ENCODE assay signal across 11 cellular contexts in the genomic region with DNA sequence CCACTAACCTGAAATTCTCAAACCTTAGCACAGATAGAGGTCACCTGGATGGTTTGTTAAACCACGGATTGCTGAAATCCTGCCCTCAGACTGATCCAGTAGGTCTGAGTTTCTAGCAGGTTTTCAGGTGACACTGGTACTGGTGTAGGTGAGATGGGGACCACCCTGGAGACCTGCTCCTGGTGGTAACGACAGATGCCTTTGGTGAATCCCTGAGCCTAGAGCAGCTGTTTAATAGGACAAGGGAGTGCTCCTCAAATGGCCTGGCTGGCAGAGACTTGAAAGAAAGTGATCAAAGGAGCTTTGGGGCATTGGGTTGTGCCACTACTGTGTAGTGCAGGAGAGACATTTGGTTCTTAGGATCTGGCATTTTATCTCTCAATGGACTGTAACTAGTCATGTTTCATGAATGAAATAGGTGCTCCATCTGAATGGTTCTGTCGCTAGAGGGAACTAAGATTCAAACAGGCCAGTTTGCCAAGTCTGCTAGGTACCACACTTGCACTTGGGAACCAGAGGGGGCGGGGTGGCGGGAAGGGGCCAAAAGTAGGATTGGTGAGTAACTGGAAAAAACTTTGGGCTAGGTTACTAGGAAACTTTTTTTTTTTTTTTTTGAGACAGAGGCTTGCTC. TPM values are rescaled to one million over a fixed set of nuclear protein-coding genes. Genes with fewer than 3 reads are reported as not detected.
DNase-seq lines count a peak whose midpoint lies in the region; ATAC-seq, FAIRE-seq and TF ChIP-seq lines count a peak whose summit lies in the region.
"Had no signal": no experiment of that assay in that cellular context is flagged by ENCODE, and none has a peak within 500 bp of the region (broad histone marks: within the 10 kb centered on the region; RNA-seq: fewer than 3 reads in every experiment).

No MANE protein-coding gene starts in this region.

- H3K4me1 Mint-ChIP-seq in activated naive CD8-positive, alpha-beta T cell treated with anti-CD3 and anti-CD28 coated beads, Interleukin-2, amount 50 U/mL, for 24 hours: peaks cover 50% of the 10 kb centered on the region
- H3K4me1 Mint-ChIP-seq in nephron: peaks cover 19% of the 10 kb centered on the region
- H3K4me1 Mint-ChIP-seq in CD8-positive, alpha-beta memory T cell: peaks cover 22 to 33% (median 30%) of the 10 kb centered on the region in 3 donors

- CTCF ChIA-PET in CD8-positive, alpha-beta memory T cell (lab: Charles Lee): no interaction called here

- POLR2A ChIA-PET in CD8-positive, alpha-beta memory T cell (lab: Charles Lee): no interaction called here

- no peaks in the 10 kb centered on the region for H3K27me3 Mint-ChIP-seq in activated naive CD8-positive, alpha-beta T cell treated with anti-CD3 and anti-CD28 coated beads, Interleukin-2, amount 50 U/mL, for 24 hours
- H3K27me3 Mint-ChIP-seq in nephron (ENCODE audit: low read depth): no peaks in the 10 kb centered on the region
- no peaks in the 10 kb centered on the region for H3K27me3 Mint-ChIP-seq in CD8-positive, alpha-beta memory T cell

- H3K9me3 Mint-ChIP-seq in activated naive CD8-positive, alpha-beta T cell treated with anti-CD3 and anti-CD28 coated beads, Interleukin-2, amount 50 U/mL, for 24 hours: no peaks in the 10 kb centered on the region
- H3K9me3 Mint-ChIP-seq in nephron: no peaks in the 10 kb centered on the region
- H3K9me3 Mint-ChIP-seq in CD8-positive, alpha-beta memory T cell: no peaks in the 10 kb centered on the region

- no peaks in the 10 kb centered on the region for H3K9me3 ChIP-seq in CD8-positive, alpha-beta memory T cell (ENCODE audit: low read length)
- H3K9me3 ChIP-seq: heart left ventricle, ovary had no signal

- DNase-seq in D721Med (ENCODE audit: insufficient read length, low spot score) (no peak), HT-29 (ENCODE audit: low spot score) (peak; percentile 60), anterior cingulate cortex (lab: John Stamatoyannopoulos, UW) (no peak), NCI-H1417 (lab: John Stamatoyannopoulos, UW) (no peak)
- DNase-seq in activated naive CD8-positive, alpha-beta T cell treated with anti-CD3 and anti-CD28 coated beads, Interleukin-2, amount 50 U/mL, for 24 hours: no peak
- no peak for DNase-seq in CD8-positive, alpha-beta memory T cell
- DNase-seq: heart left ventricle, NCI-H774, ovary had no signal

- H3K27me3 ChIP-seq in CD8-positive, alpha-beta memory T cell (ENCODE audit: insufficient read depth, low read length, poor library complexity, severe bottlenecking): no peaks in the 10 kb centered on the region
- H3K27me3 ChIP-seq: heart left ventricle, ovary had no signal

- peak overlapping the region; percentile 39 for H3K27ac Mint-ChIP-seq in activated naive CD8-positive, alpha-beta T cell treated with anti-CD3 and anti-CD28 coated beads, Interleukin-2, amount 50 U/mL, for 24 hours
- peak overlapping the region in 1 of 3 experiments; percentile 32 for H3K27ac Mint-ChIP-seq in nephron
- H3K27ac Mint-ChIP-seq in CD8-positive, alpha-beta memory T cell: peak overlapping the region in 4 of 8 donors; percentile 44 to 84 (median 50)

- H3K4me3 ChIP-seq in CD8-positive, alpha-beta memory T cell (ENCODE audit: low read length): no peak overlapping the region
- H3K4me3 ChIP-seq: heart left ventricle, ovary had no signal

- ATAC-seq in activated naive CD8-positive, alpha-beta T cell treated with anti-CD3 and anti-CD28 coated beads, Interleukin-2, amount 50 U/mL, for 24 hours: no peak
- ATAC-seq in HG02938 (IDR thresholded peaks at IDR 0.05; ENCODE audit: unreplicated experiment): no peak
- ATAC-seq: heart left ventricle had no signal

- peak; percentile 0 for TF ChIP-seq CTCF in D721Med (IDR thresholded peaks at IDR 0.05; ENCODE audit: insufficient read depth, missing control alignments)
- TF ChIP-seq CTCF in nephron (IDR thresholded peaks at IDR 0.05; ENCODE audit: unreplicated experiment in 3 of 3): no peak

- peaks cover 58% of the 10 kb centered on the region for H3K36me3 Mint-ChIP-seq in activated naive CD8-positive, alpha-beta T cell treated with anti-CD3 and anti-CD28 coated beads, Interleukin-2, amount 50 U/mL, for 24 hours (ENCODE audit: low read depth)
- H3K36me3 Mint-ChIP-seq in nephron (ENCODE audit: low read depth): peaks cover 46% of the 10 kb centered on the region
- peaks cover 3 to 59% (median 4%) of the 10 kb centered on the region in 3 donors for H3K36me3 Mint-ChIP-seq in CD8-positive, alpha-beta memory T cell

- H3K36me3 ChIP-seq in CD8-positive, alpha-beta memory T cell (ENCODE audit: insufficient read depth, low read length): peaks cover 18% of the 10 kb centered on the region
- H3K36me3 ChIP-seq: ovary had no signal

- peaks cover 29% of the 10 kb centered on the region for H3K4me1 ChIP-seq in CD8-positive, alpha-beta memory T cell (ENCODE audit: insufficient read depth, low read length)

- no peak overlapping the region for H3K27ac ChIP-seq in CD8-positive, alpha-beta memory T cell (ENCODE audit: low read depth, low read length)
- H3K27ac ChIP-seq: heart left ventricle, ovary had no signal

- FAIRE-seq in D721Med (lab: Jason Lieb, UNC): no peak

- peak overlapping the region; percentile 26 for H3K4me3 Mint-ChIP-seq in activated naive CD8-positive, alpha-beta T cell treated with anti-CD3 and anti-CD28 coated beads, Interleukin-2, amount 50 U/mL, for 24 hours
- H3K4me3 Mint-ChIP-seq in nephron: peak overlapping the region in 2 of 3 experiments; percentile 8 to 10
- H3K4me3 Mint-ChIP-seq in CD8-positive, alpha-beta memory T cell: peak overlapping the region in 1 of 7 donors; percentile 76

RNA-seq across cellular contexts. Expression of gene IFI35, which starts 2.9 kb away (rescaled TPM):
- total RNA-seq in HT-29 (2014; rRNA removed; shearing (Covaris generic)): 35.3 and 47.6 TPM in 2 replicates
- total RNA-seq in CD8-positive, alpha-beta memory T cell: 10 to 100 TPM; 23.2 to 24.0 TPM
- 73.2 TPM for polyA plus RNA-seq in CD8-positive, alpha-beta memory T cell

RNA-seq across cellular contexts. Expression of gene RPL27, which starts 5.4 kb away (rescaled TPM):
- 1,187 and 1,205 TPM in 2 replicates for total RNA-seq in HT-29 (2014; rRNA removed; shearing (Covaris generic))
- 1,000 to 10,000 TPM; 1,412 to 1,428 TPM for total RNA-seq in CD8-positive, alpha-beta memory T cell
- polyA plus RNA-seq in CD8-positive, alpha-beta memory T cell: 1,922 TPM

RNA-seq across cellular contexts. Expression of gene VAT1, which starts 18.5 kb away (rescaled TPM):
- total RNA-seq in HT-29 (2014; rRNA removed; shearing (Covaris generic)): 83.7 and 106 TPM in 2 replicates
- total RNA-seq in CD8-positive, alpha-beta memory T cell: 10 to 100 TPM; 31.1 to 35.9 TPM
- 42.2 TPM for polyA plus RNA-seq in CD8-positive, alpha-beta memory T cell

RNA-seq across cellular contexts. Expression of gene RND2, which starts 21.4 kb away (rescaled TPM):
- 0.13 TPM in 1 of 2 replicates, not detected in the other for total RNA-seq in HT-29 (2014; rRNA removed; shearing (Covaris generic))
- total RNA-seq in CD8-positive, alpha-beta memory T cell: under 1 TPM; 0.04 to 0.22 TPM
- polyA plus RNA-seq in CD8-positive, alpha-beta memory T cell: not detected

RNA-seq across cellular contexts. Expression of gene RUNDC1, which starts 23.3 kb away (rescaled TPM):
- total RNA-seq in HT-29 (2014; rRNA removed; shearing (Covaris generic)): 13.0 and 13.8 TPM in 2 replicates
- total RNA-seq in CD8-positive, alpha-beta memory T cell: 10 to 100 TPM; 12.8 to 13.1 TPM
- 22.4 TPM for polyA plus RNA-seq in CD8-positive, alpha-beta memory T cell
